Comparison of ENCODE assay signal across 17 cellular contexts in the genomic region with DNA sequence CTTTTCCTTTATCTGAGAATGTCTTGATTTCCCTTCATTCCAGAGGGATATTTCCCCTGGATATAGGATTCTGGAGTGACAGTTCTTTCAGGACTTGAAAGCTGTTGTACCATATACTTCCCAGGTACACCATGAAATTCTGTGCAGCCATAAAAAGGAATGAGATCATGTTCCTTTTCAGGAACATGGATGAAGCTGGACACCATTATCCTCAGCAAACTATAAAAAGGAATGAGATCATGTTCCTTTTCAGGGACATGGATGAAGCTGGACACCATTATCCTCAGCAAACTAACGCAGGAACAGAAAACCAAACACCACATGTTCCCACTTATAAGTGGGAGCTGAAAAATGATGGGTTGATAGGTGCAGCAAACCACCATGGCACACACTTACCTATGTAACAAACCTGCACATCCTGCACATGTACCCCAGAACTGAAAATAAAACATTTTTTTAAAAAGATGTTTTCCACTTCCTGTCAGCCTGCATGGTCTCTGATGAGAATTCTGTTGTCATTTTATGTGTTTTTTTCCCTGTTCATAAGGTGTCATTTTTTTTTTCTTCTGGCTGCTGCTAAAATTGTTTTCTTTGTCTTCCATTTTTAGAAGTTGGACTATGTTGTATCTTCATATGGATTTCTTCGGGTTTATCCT.
DNase-seq lines count a peak whose midpoint lies in the region; ATAC-seq and TF ChIP-seq lines count a peak whose summit lies in the region.
"Had no signal": no experiment of that assay in that cellular context is flagged by ENCODE, and none has a peak within 500 bp of the region (broad histone marks: within the 10 kb centered on the region; RNA-seq: fewer than 3 reads in every experiment).

No MANE protein-coding gene starts in this region.

- peaks cover 75% of the 10 kb centered on the region for H3K4me1 Mint-ChIP-seq in activated naive CD4-positive, alpha-beta T cell treated with anti-CD3 and anti-CD28 coated beads for 36 hours (ENCODE audit: low read depth)
- H3K4me1 Mint-ChIP-seq in activated naive CD8-positive, alpha-beta T cell (ENCODE audit: low read depth) = peaks cover 84% of the 10 kb centered on the region
- peaks cover 43 to 86% (median 81%) of the 10 kb centered on the region in 4 donors for H3K4me1 Mint-ChIP-seq in naive thymus-derived CD8-positive, alpha-beta T cell
- H3K4me1 Mint-ChIP-seq: endodermal cell, memory B cell had no signal

- POLR2A ChIA-PET in HEK293 (lab: Yijun Ruan, JAX) = no interaction called here
- POLR2A ChIA-PET in naive thymus-derived CD8-positive, alpha-beta T cell (lab: Charles Lee) = interaction anchor here (0.7 to 1.8 kb wide), 5 partner anchors 111 to 649 kb away, joined by 3 to 9 read pairs (median 3); no protein-coding TSS in a partner anchor

- H3K27me3 Mint-ChIP-seq in activated naive CD4-positive, alpha-beta T cell treated with anti-CD3 and anti-CD28 coated beads for 36 hours (ENCODE audit: low read depth) = no peaks in the 10 kb centered on the region
- no peaks in the 10 kb centered on the region for H3K27me3 Mint-ChIP-seq in activated naive CD8-positive, alpha-beta T cell
- H3K27me3 Mint-ChIP-seq in naive thymus-derived CD8-positive, alpha-beta T cell = no peaks in the 10 kb centered on the region

- intact Hi-C loops in activated naive CD4-positive, alpha-beta T cell treated with anti-CD3 and anti-CD28 coated beads for 36 hours (cut with micrococcal nuclease) = loop anchor here (1.0 to 5.0 kb wide), 5 partner anchors 37 to 275 kb away; a partner anchor contains a TSS

- peak; percentile 72 to 76 for ATAC-seq in naive thymus-derived CD8-positive, alpha-beta T cell
- no peak for ATAC-seq in GM19035 (IDR thresholded peaks at IDR 0.05; ENCODE audit: unreplicated experiment)
- ATAC-seq: body of pancreas had no signal

- no peaks in the 10 kb centered on the region for H3K36me3 Mint-ChIP-seq in activated naive CD4-positive, alpha-beta T cell treated with anti-CD3 and anti-CD28 coated beads for 36 hours (ENCODE audit: low read depth)
- H3K36me3 Mint-ChIP-seq in activated naive CD8-positive, alpha-beta T cell = peaks cover 8% of the 10 kb centered on the region
- peaks cover 0 to 13% (median 0%) of the 10 kb centered on the region in 3 donors for H3K36me3 Mint-ChIP-seq in naive thymus-derived CD8-positive, alpha-beta T cell

- H3K36me3 ChIP-seq in HEK293 (ENCODE audit: control insufficient read depth in 2 of 2, insufficient read depth in 1 of 2, low read length in 2 of 2) = no peaks in the 10 kb centered on the region
- H3K36me3 ChIP-seq: esophagus squamous epithelium had no signal

- H3K9me3 Mint-ChIP-seq in activated naive CD4-positive, alpha-beta T cell treated with anti-CD3 and anti-CD28 coated beads for 36 hours = peaks cover 10% of the 10 kb centered on the region
- peaks cover 8% of the 10 kb centered on the region for H3K9me3 Mint-ChIP-seq in activated naive CD8-positive, alpha-beta T cell (ENCODE audit: low read depth)
- H3K9me3 Mint-ChIP-seq in naive thymus-derived CD8-positive, alpha-beta T cell = peaks cover 3 to 20% (median 10%) of the 10 kb centered on the region in 9 donors
- H3K9me3 Mint-ChIP-seq: memory B cell had no signal

- H3K27ac ChIP-seq in HEK293 (ENCODE audit: extremely low read depth, low read depth, low read length) = no peak overlapping the region
- H3K27ac ChIP-seq: body of pancreas, esophagus squamous epithelium, GM23248 had no signal

- H3K9me3 ChIP-seq in HEK293 (ENCODE audit: control insufficient read depth, insufficient read depth, low read depth, low read length) = no peaks in the 10 kb centered on the region
- H3K9me3 ChIP-seq: body of pancreas, esophagus squamous epithelium had no signal

- H3K4me1 ChIP-seq in HEK293 (ENCODE audit: control insufficient read depth, insufficient read depth, low read length) = no peaks in the 10 kb centered on the region
- H3K4me1 ChIP-seq: body of pancreas, esophagus squamous epithelium had no signal

- H3K4me3 ChIP-seq in HEK293 (ENCODE audit: low read depth, low read length) = no peak overlapping the region
- H3K4me3 ChIP-seq: body of pancreas, esophagus squamous epithelium, GM23248 had no signal

- CTCF ChIA-PET in activated naive CD4-positive, alpha-beta T cell treated with anti-CD3 and anti-CD28 coated beads for 36 hours (lab: Charles Lee) = interaction anchor here (0.6 to 1.4 kb wide), 5 partner anchors 221 to 594 kb away, joined by 3 to 4 read pairs (median 3); a partner anchor contains a TSS
- CTCF ChIA-PET in HEK293 (lab: Yijun Ruan, JAX) = interaction anchor here (0.6 to 0.8 kb wide), 3 partner anchors 18 to 703 kb away, joined by 4 to 5 read pairs (median 4); no protein-coding TSS in a partner anchor

- peak overlapping the region; percentile 60 for H3K27ac Mint-ChIP-seq in activated naive CD4-positive, alpha-beta T cell treated with anti-CD3 and anti-CD28 coated beads for 36 hours
- peak overlapping the region; percentile 76 for H3K27ac Mint-ChIP-seq in activated naive CD8-positive, alpha-beta T cell
- peak overlapping the region; percentile 64 to 94 (median 84) for H3K27ac Mint-ChIP-seq in naive thymus-derived CD8-positive, alpha-beta T cell
- H3K27ac Mint-ChIP-seq: endodermal cell, memory B cell had no signal

- no peak for DNase-seq in activated naive CD4-positive, alpha-beta T cell treated with anti-CD3 and anti-CD28 coated beads for 36 hours
- no peak for DNase-seq in activated naive CD4-positive, alpha-beta T cell (lab: John Stamatoyannopoulos, UW)
- peak in 3 of 10 donors; percentile 27 to 59 (median 55) for DNase-seq in naive thymus-derived CD8-positive, alpha-beta T cell
- no peak for DNase-seq in SW 1271 (lab: John Stamatoyannopoulos, UW)
- DNase-seq: body of pancreas, C1 segment of cervical spinal cord, endodermal cell, esophagus squamous epithelium, GM23248, kidney glomerular epithelial cell, NCI-H1694 treated with DMSO at 0.1 percent for 48 hours, OCI-M1, substantia nigra had no signal

- TF ChIP-seq CTCF in HEK293 (tag by site-specific recombination; IDR thresholded peaks at IDR 0.05) = no peak

- H3K4me3 Mint-ChIP-seq in activated naive CD4-positive, alpha-beta T cell treated with anti-CD3 and anti-CD28 coated beads for 36 hours = peak overlapping the region; percentile 0
- peak overlapping the region; percentile 33 for H3K4me3 Mint-ChIP-seq in activated naive CD8-positive, alpha-beta T cell
- peak overlapping the region; percentile 12 to 77 (median 50) for H3K4me3 Mint-ChIP-seq in naive thymus-derived CD8-positive, alpha-beta T cell
- H3K4me3 Mint-ChIP-seq: endodermal cell, memory B cell had no signal

TF ChIP-seq in HEK293, 187 proteins besides CTCF, POLR2A, EP300 and RAD21:
- TF ChIP-seq YY2 (tag by site-specific recombination; IDR thresholded peaks at IDR 0.05) (peak; percentile 65), ZNF366 (tag by site-specific recombination; conservative IDR thresholded peaks at IDR 0.05) (peak; percentile 31; the same call in 1 of the 2 replicates), ZNF391 (tag by site-specific recombination; IDR thresholded peaks at IDR 0.05; ENCODE audit: borderline replicate concordance, low read depth) (no peak), ZNF544 (tag by site-specific recombination; IDR thresholded peaks at IDR 0.05) (no peak)
